8 cellular contexts compared by ENCODE assay signal in the genomic region with DNA sequence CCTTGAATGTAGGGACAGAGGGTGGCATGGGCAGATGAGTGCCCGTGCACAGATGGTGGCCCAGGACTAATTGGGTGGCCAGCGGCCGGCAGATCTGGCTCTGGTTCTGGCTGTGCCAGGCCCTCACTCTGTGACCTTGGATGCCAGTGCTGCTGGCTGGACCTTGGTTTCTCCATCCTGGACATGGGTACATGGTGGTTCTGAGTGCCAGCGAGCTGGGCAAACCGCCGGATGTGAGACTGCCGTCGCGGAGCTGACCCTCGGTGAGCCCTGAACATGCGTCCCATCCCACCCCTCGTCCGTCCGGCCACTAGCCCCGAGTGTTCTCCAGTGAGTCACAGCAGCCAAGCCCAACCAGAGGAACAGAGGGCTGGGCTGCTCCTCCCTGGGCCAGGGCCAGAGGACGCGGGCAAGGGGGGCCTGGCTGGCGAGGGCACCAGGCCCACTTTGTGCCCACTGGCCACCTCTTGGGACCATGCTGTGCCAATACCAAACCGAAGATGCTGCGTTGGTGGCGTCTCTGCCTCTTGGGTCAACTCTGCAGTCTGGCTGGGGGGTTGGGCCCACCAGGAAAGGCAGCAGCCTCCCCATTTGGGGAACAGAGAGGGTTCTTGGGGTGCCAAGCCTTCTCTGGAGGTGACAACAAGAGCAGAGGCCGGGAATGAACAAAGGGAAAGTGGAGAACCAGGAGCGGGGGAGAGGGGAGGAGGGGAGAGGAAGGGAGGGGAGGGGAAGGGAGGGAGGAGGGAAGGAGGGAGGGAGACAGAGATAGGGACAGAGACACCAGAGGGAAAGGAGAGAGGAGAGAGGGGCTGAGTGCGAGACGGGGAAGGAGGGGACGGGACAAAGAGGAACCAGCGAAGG. TPM values are rescaled to one million over a fixed set of nuclear protein-coding genes. Genes with fewer than 3 reads are reported as not detected.
DNase-seq lines count a peak whose midpoint lies in the region; ATAC-seq and TF ChIP-seq lines count a peak whose summit lies in the region.
"Had no signal": no experiment of that assay in that cellular context is flagged by ENCODE, and none has a peak within 500 bp of the region (broad histone marks: within the 10 kb centered on the region; RNA-seq: fewer than 3 reads in every experiment).

No MANE protein-coding gene starts in this region.

- ATAC-seq in T-helper 17 cell (peak; percentile 59), gastroesophageal sphincter (peak; percentile 95), GM19467 (IDR thresholded peaks at IDR 0.05; ENCODE audit: unreplicated experiment) (no peak), GM19395 (IDR thresholded peaks at IDR 0.05; ENCODE audit: unreplicated experiment) (no peak)

- H3K27ac Mint-ChIP-seq in T-helper 17 cell = peak overlapping the region; percentile 19

- peak overlapping the region in 1 of 2 donors; percentile 45 for H3K4me3 ChIP-seq in gastroesophageal sphincter

- no peak overlapping the region for H3K4me3 Mint-ChIP-seq in T-helper 17 cell

- H3K27me3 Mint-ChIP-seq in T-helper 17 cell = no peaks in the 10 kb centered on the region

- peak; percentile 81 for DNase-seq in HCEC 1CT
- no peak for DNase-seq in T-helper 17 cell
- peak; percentile 20 for DNase-seq in occipital lobe (lab: John Stamatoyannopoulos, UW)
- no peak for DNase-seq in stimulated activated CD4-positive, alpha-beta T cell treated with anti-CD3 and anti-CD28 coated beads, Interleukin-4, amount 100 ng/mL, for 24 hours

- no peak for TF ChIP-seq EP300 in gastroesophageal sphincter (IDR thresholded peaks at IDR 0.05)

- peaks cover 25% of the 10 kb centered on the region for H3K4me1 Mint-ChIP-seq in T-helper 17 cell

- TF ChIP-seq CTCF in gastroesophageal sphincter (IDR thresholded peaks at IDR 0.05) = no peak

- peaks cover 0 to 62% (median 36%) of the 10 kb centered on the region in 3 donors for H3K4me1 ChIP-seq in gastroesophageal sphincter

- TF ChIP-seq POLR2A in gastroesophageal sphincter (IDR thresholded peaks at IDR 0.05) = no peak

- no peaks in the 10 kb centered on the region for H3K36me3 Mint-ChIP-seq in T-helper 17 cell (ENCODE audit: low read depth)

- H3K9me3 ChIP-seq in T-helper 17 cell (ENCODE audit: control insufficient read depth, low read length, poor library complexity, severe bottlenecking) = no peaks in the 10 kb centered on the region
- H3K9me3 ChIP-seq in gastroesophageal sphincter = no peaks in the 10 kb centered on the region

- no peaks in the 10 kb centered on the region for H3K27me3 ChIP-seq in gastroesophageal sphincter

- H3K27ac ChIP-seq in gastroesophageal sphincter = peak overlapping the region; percentile 52 to 88 (median 86)

- 15% methylated on average over 4 to 6 of the region's 27 CpGs for WGBS in gastroesophageal sphincter (ENCODE audit: low coverage in 1 of 2), 2 donors

- no peaks in the 10 kb centered on the region for H3K36me3 ChIP-seq in gastroesophageal sphincter

RNA-seq across cellular contexts. Expression of gene LSP1, which starts 10.7 kb away (rescaled TPM):
- 100 to 1,000 TPM; 297 to 299 TPM for total RNA-seq in T-helper 17 cell
- total RNA-seq in gastroesophageal sphincter = 100 to 1,000 TPM in 1 of 4 donors, 10 to 100 TPM in 3; 13.4 to 133 (median 47.7) TPM
- 0.47 TPM for total RNA-seq in occipital lobe

RNA-seq across cellular contexts. Expression of gene TNNI2, which starts 24.8 kb away (rescaled TPM):
- total RNA-seq in T-helper 17 cell = not detected
- total RNA-seq in gastroesophageal sphincter = 1 to 10 TPM in 1 of 4 donors, not detected in 3; 1.0 TPM
- total RNA-seq in occipital lobe = 0.62 TPM

RNA-seq across cellular contexts. Expression of gene PRR33, which starts 28.1 kb away (rescaled TPM):
- total RNA-seq in T-helper 17 cell = not detected
- not detected for total RNA-seq in gastroesophageal sphincter
- not detected for total RNA-seq in occipital lobe
- total RNA-seq: T-helper 2 cell treated with Interferon-gamma antibody and Interleukin-4, amounts not matched to agents 100 ng/mL and 5 ng/mL, for 36 hours had no signal

RNA-seq across cellular contexts. Expression of gene SYT8, which starts 28.8 kb away (rescaled TPM):
- total RNA-seq in T-helper 17 cell = not detected
- 1 to 10 TPM in 1 of 4 donors, not detected in 3; 2.2 TPM for total RNA-seq in gastroesophageal sphincter
- total RNA-seq in occipital lobe = not detected
- total RNA-seq: T-helper 2 cell treated with Interferon-gamma antibody and Interleukin-4, amounts not matched to agents 100 ng/mL and 5 ng/mL, for 36 hours had no signal

RNA-seq across cellular contexts. Expression of gene TNNT3, which starts 55.9 kb away (rescaled TPM):
- total RNA-seq in T-helper 17 cell (1 to 10 TPM; 7.4 to 8.9 TPM), gastroesophageal sphincter (1 to 10 TPM; 1.7 to 4.3 (median 2.5) TPM), occipital lobe (2.0 TPM)

Comparison
In these comparisons a context has a peak if more than half of its experiments do, and no peak if none do; other contexts are left out.
1. DNase-seq: peak in HCEC 1CT (single experiment) and occipital lobe (single experiment); none in T-helper 17 cell (0 of 3) and stimulated activated CD4-positive, alpha-beta T cell treated with anti-CD3 and anti-CD28 coated beads, Interleukin-4, amount 100 ng/mL, for 24 hours (single experiment).
2. ATAC-seq: peak in T-helper 17 cell (single experiment) and gastroesophageal sphincter (single experiment); none in GM19467 (single experiment) and GM19395 (single experiment).